8 cellular contexts compared by ENCODE assay signal in the genomic region with DNA sequence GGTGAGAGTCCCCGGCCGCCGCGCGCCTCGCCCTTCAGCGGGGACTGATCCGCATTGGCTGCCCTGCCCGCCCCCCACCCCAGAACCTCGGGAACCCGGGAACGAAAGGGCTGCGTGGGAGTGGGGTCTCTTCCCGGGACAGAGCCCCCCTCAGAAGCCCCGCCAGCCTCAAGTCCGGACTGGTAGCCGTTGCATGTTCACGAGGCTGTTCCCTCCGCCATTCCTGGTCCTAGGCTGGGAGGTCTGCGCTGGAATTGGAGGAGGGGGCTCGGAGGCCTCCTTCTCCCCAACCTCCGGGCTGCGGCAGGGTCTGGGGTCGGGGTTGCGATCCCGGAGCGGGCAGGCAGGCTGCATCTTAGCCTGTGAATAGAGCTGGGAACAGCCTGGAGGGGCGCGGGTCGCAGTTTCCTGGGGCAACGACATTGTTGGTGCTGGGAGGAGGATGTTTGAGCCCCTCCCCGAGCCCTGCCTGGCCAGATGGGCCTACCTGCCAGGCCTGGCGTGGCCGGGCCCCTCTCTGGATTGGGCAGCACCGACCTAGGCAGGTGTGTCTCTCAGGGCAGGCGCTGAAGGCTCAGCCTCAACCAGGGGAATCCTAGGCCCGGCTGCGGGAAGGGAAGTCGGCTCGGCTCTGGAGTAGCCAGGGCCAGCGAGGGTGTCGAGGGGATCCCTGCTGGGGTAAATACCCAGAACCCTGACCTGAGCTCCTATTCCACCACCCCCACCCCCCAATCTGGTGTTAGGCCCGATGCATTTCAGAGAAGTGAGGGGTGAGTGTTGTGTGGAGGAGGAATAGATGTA. TPM values are rescaled to one million over a fixed set of nuclear protein-coding genes. Genes with fewer than 3 reads are reported as not detected.
A peak's percentile ranks its signal among the peaks of the same experiment; 100 is the strongest.
DNase-seq lines count a peak whose midpoint lies in the region; ATAC-seq and TF ChIP-seq lines count a peak whose summit lies in the region.

No MANE protein-coding gene starts in this region.

- H3K4me3 ChIP-seq in HFF-Myc (replicated peaks; ENCODE audit: low read depth, low read length) = peak overlapping the region; percentile 40
- H3K4me3 ChIP-seq in lower lobe of right lung = peak overlapping the region; percentile 50

- ATAC-seq in lower lobe of right lung (peak in 1 of 2 donors; percentile 11), HG03025 (IDR thresholded peaks at IDR 0.05; ENCODE audit: low FRiP score, unreplicated experiment) (no peak)

- TF ChIP-seq CTCF in 22Rv1 (IDR thresholded peaks at IDR 0.05) (no peak), HFF-Myc (IDR thresholded peaks at IDR 0.05; ENCODE audit: low read depth, low read length, missing control alignments) (no peak), brain (conservative IDR thresholded peaks at IDR 0.05) (no peak), lower lobe of right lung (IDR thresholded peaks at IDR 0.05) (no peak), GM10248 (IDR thresholded peaks at IDR 0.05; ENCODE audit: control extremely low read depth, extremely low read depth, low read depth, missing control alignments) (no peak)

- peaks cover 40% of the 10 kb centered on the region for H3K4me1 Mint-ChIP-seq in brain

- peak overlapping the region; percentile 78 to 83 (median 79) for H3K4me3 Mint-ChIP-seq in brain

- CTCF ChIA-PET in GM10248 (lab: Yijun Ruan, JAX) = interaction anchor here (1.0 to 1.2 kb wide), 3 partner anchors 13 to 35 kb away, joined by 3 read pairs; no protein-coding TSS in a partner anchor

- no peaks in the 10 kb centered on the region for H3K9me3 Mint-ChIP-seq in brain

- H3K27ac Mint-ChIP-seq in brain = peak overlapping the region in 2 of 5 experiments; percentile 54 to 77

- H3K27ac ChIP-seq in 22Rv1 = peak overlapping the region; percentile 65
- H3K27ac ChIP-seq in lower lobe of right lung = no peak overlapping the region

- DNase-seq in HFF-Myc (ENCODE audit: extremely low read depth, low read depth) (no peak), lower lobe of right lung (no peak), MV-4-11 (lab: John Stamatoyannopoulos, UW) (no peak), SKM-1 (lab: John Stamatoyannopoulos, UW; ENCODE audit: unreplicated experiment) (no peak), GM10248 (ENCODE audit: extremely low spot score) (no peak)

- H3K9me3 ChIP-seq in lower lobe of right lung = no peaks in the 10 kb centered on the region

- peaks cover 4% of the 10 kb centered on the region for H3K27me3 Mint-ChIP-seq in brain

- H3K36me3 ChIP-seq in lower lobe of right lung = peaks cover 18% of the 10 kb centered on the region

- POLR2A ChIA-PET in GM10248 (lab: Yijun Ruan, JAX) = interaction anchor here (0.5 kb wide), 2 partner anchors 38 to 378 kb away, joined by 3 to 5 read pairs; no protein-coding TSS in a partner anchor

- H3K4me1 ChIP-seq in lower lobe of right lung = no peaks in the 10 kb centered on the region

- H3K27me3 ChIP-seq in lower lobe of right lung (ENCODE audit: low read depth) = no peaks in the 10 kb centered on the region

- intact Hi-C loops in lower lobe of right lung (cut with DNase I) = no loop called here

- H3K36me3 Mint-ChIP-seq in brain = peaks cover 6% of the 10 kb centered on the region

RNA-seq across cellular contexts. Expression of gene MAPK8IP1, which starts 0.7 kb away (rescaled TPM):
- polyA plus RNA-seq in brain (ENCODE audit: insufficient read depth, low read depth, low replicate concordance) = 180 TPM
- 7.3 TPM for total RNA-seq in lower lobe of right lung

RNA-seq across cellular contexts. Expression of gene FREY1, which starts 20.9 kb away (rescaled TPM):
- 0.49 TPM for polyA plus RNA-seq in brain (ENCODE audit: insufficient read depth, low read depth, low replicate concordance)
- total RNA-seq in lower lobe of right lung = 0.53 TPM

RNA-seq across cellular contexts. Expression of gene PEX16, which starts 31.6 kb away (rescaled TPM):
- polyA plus RNA-seq in brain (ENCODE audit: insufficient read depth, low read depth, low replicate concordance) = 37.4 TPM
- 22.7 TPM for total RNA-seq in lower lobe of right lung

RNA-seq across cellular contexts. Expression of gene LARGE2, which starts 36.3 kb away (rescaled TPM):
- polyA plus RNA-seq in brain (ENCODE audit: insufficient read depth, low read depth, low replicate concordance) = 1.2 TPM
- total RNA-seq in lower lobe of right lung = 5.0 TPM

RNA-seq across cellular contexts. Expression of gene CRY2, which starts 38.8 kb away (rescaled TPM):
- polyA plus RNA-seq in brain (ENCODE audit: insufficient read depth, low read depth, low replicate concordance) = 18.2 TPM
- total RNA-seq in lower lobe of right lung = 62.3 TPM
